Comparison of ENCODE assay signal across 17 cellular contexts in the genomic region with DNA sequence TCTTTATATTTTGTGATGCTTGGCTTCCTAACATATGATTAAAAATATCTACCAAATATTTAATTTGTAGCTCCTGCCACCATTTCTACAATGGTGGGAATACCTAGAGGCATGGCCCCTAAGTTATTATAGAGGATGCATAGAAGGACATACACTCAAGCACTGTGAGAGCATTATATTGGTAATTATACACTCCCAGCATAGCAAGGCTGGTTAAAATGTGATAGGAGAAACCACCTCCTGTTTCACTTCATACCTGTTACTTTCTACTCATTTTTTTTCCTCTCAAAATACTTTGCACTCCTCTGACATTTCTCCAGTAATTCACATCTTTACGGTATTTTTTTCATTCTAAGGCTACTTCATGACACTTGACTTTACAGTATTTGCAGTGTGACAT.
DNase-seq lines count a peak whose midpoint lies in the region; ATAC-seq and TF ChIP-seq lines count a peak whose summit lies in the region.
"Had no signal": no experiment of that assay in that cellular context is flagged by ENCODE, and none has a peak within 500 bp of the region (broad histone marks: within the 10 kb centered on the region; RNA-seq: fewer than 3 reads in every experiment).

No MANE protein-coding gene starts in this region.

- H3K27me3 Mint-ChIP-seq in endodermal cell (ENCODE audit: insufficient read depth) (no peaks in the 10 kb centered on the region), neural progenitor cell (ENCODE audit: insufficient read depth, low read depth) (no peaks in the 10 kb centered on the region)

- DNase-seq in hippocampal formation (lab: John Stamatoyannopoulos, UW) (no peak), endodermal cell (no peak), Right ventricle myocardium superior (no peak), neural progenitor cell (ENCODE audit: low spot score) (no peak)
- DNase-seq: AML-193, Caco-2, DMS53, H9, IMR-90, Kasumi-1, NCI-H1930, NCI-H510A treated with DMSO at 0.1 percent for 48 hours had no signal

- H3K27me3 ChIP-seq in endodermal cell (ENCODE audit: control insufficient read depth, insufficient read depth, low read length, poor library complexity, severe bottlenecking) (no peaks in the 10 kb centered on the region), neural progenitor cell (no peaks in the 10 kb centered on the region)

- H4K20me1 ChIP-seq in neural progenitor cell (ENCODE audit: low read depth) = no peaks in the 10 kb centered on the region

- WGBS in endodermal cell (ENCODE audit: insufficient coverage in 1 of 2, insufficient read length in 1 of 2), 2 experiments = 86 to 92% methylated on average over 1 of the region's 1 CpG

- intact Hi-C loops in Right ventricle myocardium superior (cut with DNase I) = no loop called here

- no peaks in the 10 kb centered on the region for H3F3A ChIP-seq in neural progenitor cell (ENCODE audit: low read depth)

- H3K27ac Mint-ChIP-seq in endodermal cell (no peak overlapping the region), neural progenitor cell (no peak overlapping the region)
- H3K27ac Mint-ChIP-seq: H9; T-helper 2 cell treated with Interferon-gamma antibody and Interleukin-4, amounts not matched to agents 5 μg/mL and 100 μg/mL, for 36 hours had no signal

- peaks cover 19% of the 10 kb centered on the region for H3K36me3 Mint-ChIP-seq in endodermal cell (ENCODE audit: low read depth)
- H3K36me3 Mint-ChIP-seq in neural progenitor cell = peaks cover 13% of the 10 kb centered on the region

- H3K27ac ChIP-seq in endodermal cell (ENCODE audit: low read depth, low read length) (no peak overlapping the region), neural progenitor cell (no peak overlapping the region)

- H3K4me3 Mint-ChIP-seq in endodermal cell (no peak overlapping the region), neural progenitor cell (no peak overlapping the region)
- H3K4me3 Mint-ChIP-seq: H9; T-helper 2 cell treated with Interferon-gamma antibody and Interleukin-4, amounts not matched to agents 5 μg/mL and 100 μg/mL, for 36 hours had no signal

- no peaks in the 10 kb centered on the region for H3K4me1 Mint-ChIP-seq in endodermal cell
- no peaks in the 10 kb centered on the region for H3K4me1 Mint-ChIP-seq in neural progenitor cell
- H3K4me1 Mint-ChIP-seq: H9 had no signal

- no peak overlapping the region for H3K9ac ChIP-seq in endodermal cell (ENCODE audit: extremely low read depth, low read length, poor library complexity, severe bottlenecking)
- H3K9ac ChIP-seq in neural progenitor cell = no peak overlapping the region

- no peak overlapping the region for H3K4me3 ChIP-seq in endodermal cell (ENCODE audit: low read length)
- no peak overlapping the region for H3K4me3 ChIP-seq in neural progenitor cell

- H3K36me3 ChIP-seq in endodermal cell (ENCODE audit: control insufficient read depth, insufficient read depth, low read length) (peaks cover 3% of the 10 kb centered on the region), neural progenitor cell (no peaks in the 10 kb centered on the region)

- H2AFZ ChIP-seq in neural progenitor cell (replicated peaks) = no peak overlapping the region

- H3K4me2 ChIP-seq in neural progenitor cell = no peak overlapping the region

- peak; percentile 70 for ATAC-seq in GM18520 (IDR thresholded peaks at IDR 0.05; ENCODE audit: unreplicated experiment)
- peak; percentile 91 for ATAC-seq in GM19452 (IDR thresholded peaks at IDR 0.05; ENCODE audit: unreplicated experiment)
- peak; percentile 54 for ATAC-seq in HG02981 (IDR thresholded peaks at IDR 0.05; ENCODE audit: unreplicated experiment)
- peak; percentile 82 for ATAC-seq in HG03571 (IDR thresholded peaks at IDR 0.05; ENCODE audit: unreplicated experiment)
- no peak for ATAC-seq in Right ventricle myocardium superior (ENCODE audit: poor library complexity)

- H3K4me1 ChIP-seq in endodermal cell (ENCODE audit: control insufficient read depth, insufficient read depth, low read length) (no peaks in the 10 kb centered on the region), neural progenitor cell (no peaks in the 10 kb centered on the region)
- H3K4me1 ChIP-seq: Caco-2 had no signal

- TF ChIP-seq CTCF in endodermal cell (conservative IDR thresholded peaks at IDR 0.05) (no peak), neural progenitor cell (IDR thresholded peaks at IDR 0.05) (no peak)

- H3K9me3 ChIP-seq in endodermal cell (ENCODE audit: control insufficient read depth, low read length) = peaks cover 16% of the 10 kb centered on the region
- H3K9me3 ChIP-seq in neural progenitor cell (ENCODE audit: low read depth) = no peaks in the 10 kb centered on the region
- H3K9me3 ChIP-seq: Caco-2 had no signal

- H3K9me3 Mint-ChIP-seq in endodermal cell (peaks cover 23% of the 10 kb centered on the region), neural progenitor cell (peaks cover 14% of the 10 kb centered on the region)

- H3K79me2 ChIP-seq in neural progenitor cell (ENCODE audit: low read depth) = peaks cover 84% of the 10 kb centered on the region
